In genomic region chr1:98515744-98516143, GRCh38 we compare ENCODE assay signal across 21 cellular contexts.
"Had no signal": no experiment of that assay in that cellular context is flagged by ENCODE, and none has a peak within 500 bp of the region (broad histone marks: within the 10 kb centered on the region; RNA-seq: fewer than 3 reads in every experiment).

No MANE protein-coding gene starts in this region.

- H3K4me1 Mint-ChIP-seq: central memory CD8-positive, alpha-beta T cell; naive thymus-derived CD4-positive, alpha-beta T cell; neural crest cell had no signal

- H3K27ac Mint-ChIP-seq: naive thymus-derived CD4-positive, alpha-beta T cell; progenitor cell of endocrine pancreas had no signal

- H3K27me3 ChIP-seq: dorsolateral prefrontal cortex, gastroesophageal sphincter, pancreas, stomach, transverse colon had no signal

- FAIRE-seq: pancreas, small intestine had no signal

- ATAC-seq: gastroesophageal sphincter; left colon; left ventricle myocardium superior; naive thymus-derived CD4-positive, alpha-beta T cell; pancreas; right cardiac atrium had no signal

- H3K9me3 ChIP-seq: gastroesophageal sphincter, pancreas, thoracic aorta, transverse colon had no signal

- H3K4me1 ChIP-seq: gastroesophageal sphincter, pancreas, stomach, transverse colon had no signal

- DNase-seq: cortex of kidney; dorsolateral prefrontal cortex; effector CD8-positive, alpha-beta T cell; hippocampal formation; left colon; left ventricle myocardium superior; naive thymus-derived CD4-positive, alpha-beta T cell; nucleus accumbens; pancreas; right cardiac atrium; small intestine; stimulated activated CD4-positive, alpha-beta T cell treated with anti-CD3 and anti-CD28 coated beads, Interleukin-12 subunit alpha, Interleukin-12 subunit beta, amount 100 ng/mL, for 4 hours; stomach; substantia nigra; transverse colon had no signal

- H3K27ac ChIP-seq: dorsolateral prefrontal cortex, gastroesophageal sphincter, pancreas, stomach, thoracic aorta, transverse colon had no signal

- H3K4me3 Mint-ChIP-seq: central memory CD8-positive, alpha-beta T cell; naive thymus-derived CD4-positive, alpha-beta T cell; neural crest cell had no signal

- H3K4me3 ChIP-seq: dorsolateral prefrontal cortex, gastroesophageal sphincter, lung, pancreas, stomach, thoracic aorta, transverse colon had no signal

- H3K36me3 ChIP-seq: gastroesophageal sphincter, pancreas, stomach, thoracic aorta, transverse colon had no signal

- H3K27me3 Mint-ChIP-seq: central memory CD8-positive, alpha-beta T cell; progenitor cell of endocrine pancreas had no signal

- H3K9me3 Mint-ChIP-seq: central memory CD8-positive, alpha-beta T cell had no signal
